In the genomic region with DNA sequence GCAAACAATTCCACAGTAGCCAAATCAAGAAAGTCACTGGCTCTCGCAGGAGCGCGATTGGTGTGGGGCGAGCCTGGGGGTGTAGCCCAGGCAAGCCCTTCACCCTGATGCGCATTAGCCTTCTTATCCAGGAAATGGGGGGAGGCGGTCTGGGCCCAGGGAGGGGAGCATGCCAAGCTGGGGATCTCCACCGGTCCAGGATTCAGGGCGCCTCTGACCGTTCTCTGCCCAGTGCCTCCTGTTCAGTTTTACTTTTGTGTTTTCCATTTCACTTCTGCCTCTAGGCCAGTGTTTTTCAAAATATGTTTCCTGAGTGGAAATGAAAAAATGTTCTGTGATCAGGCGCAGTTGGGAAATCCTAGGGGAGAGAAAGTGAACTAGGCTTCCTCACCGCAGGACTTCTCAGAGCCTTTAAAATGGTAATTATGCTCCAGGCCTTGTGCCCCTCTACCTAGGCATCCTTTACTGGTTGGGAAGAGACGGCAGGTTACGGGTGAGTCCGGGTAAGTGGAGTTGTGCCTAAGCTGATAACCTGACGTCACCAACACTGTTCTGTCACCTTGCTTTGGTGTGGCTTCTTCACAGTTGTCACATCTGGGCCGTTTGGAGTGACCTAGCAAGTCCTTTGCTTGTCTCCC, we compare ENCODE assay signal across 12 cellular contexts. TPM values are rescaled to one million over a fixed set of nuclear protein-coding genes. Genes with fewer than 3 reads are reported as not detected.
DNase-seq lines count a peak whose midpoint lies in the region; ATAC-seq, FAIRE-seq and TF ChIP-seq lines count a peak whose summit lies in the region.
"Had no signal": no experiment of that assay in that cellular context is flagged by ENCODE, and none has a peak within 500 bp of the region (broad histone marks: within the 10 kb centered on the region; RNA-seq: fewer than 3 reads in every experiment).

No MANE protein-coding gene starts in this region.

- H3K27me3 ChIP-seq in BLaER1 treated with 17β-estradiol and CSF1 and Interleukin-3, amounts not matched to agents 10 nM and 100 nM, result peaks cover 0 to 46% (median 0%) of the 10 kb centered on the region in 11 experiments; a peak in 4 of 22 replicates
- H3K27me3 ChIP-seq in endothelial cell of umbilical vein (ENCODE audit: control insufficient read depth in 2 of 2, insufficient read depth in 2 of 2, low read length in 2 of 2), result no peaks in the 10 kb centered on the region

- H3K9me3 ChIP-seq in BLaER1 treated with 17β-estradiol and CSF1 and Interleukin-3, amounts not matched to agents 10 nM and 100 nM (replicated peaks in 1 of 11), result no peaks in the 10 kb centered on the region
- H3K9me3 ChIP-seq in endothelial cell of umbilical vein (replicated peaks; ENCODE audit: control insufficient read depth, insufficient read depth, low read length), result no peaks in the 10 kb centered on the region

- peaks cover 61 to 94% (median 79%) of the 10 kb centered on the region in 10 experiments for H3K4me1 ChIP-seq in BLaER1 treated with 17β-estradiol and CSF1 and Interleukin-3, amounts not matched to agents 10 nM and 100 nM
- peaks cover 53% of the 10 kb centered on the region for H3K4me1 ChIP-seq in endothelial cell of umbilical vein (ENCODE audit: control insufficient read depth, extremely low read depth, insufficient read depth, low read length)

- peak overlapping the region in 6 of 11 experiments; percentile 2 to 48 (median 22); a peak in 10 of 22 replicates for H3K27ac ChIP-seq in BLaER1 treated with 17β-estradiol and CSF1 and Interleukin-3, amounts not matched to agents 10 nM and 100 nM
- H3K27ac ChIP-seq in endothelial cell of umbilical vein (ENCODE audit: insufficient read depth, low read depth, low read length), result peak overlapping the region; percentile 73

- in situ Hi-C loops in KBM-7 (cut with MboI; ENCODE audit: low pct_unique_long_range_greater_than_20kb, low sequenced_read_pairs), result no loop called here

- H3K27ac Mint-ChIP-seq in nephron, result peak overlapping the region; percentile 81 to 93 (median 91)

- peak; percentile 39 for DNase-seq in KBM-7
- DNase-seq in endothelial cell of umbilical vein (ENCODE audit: low read depth, low spot score), result peak; percentile 53
- DNase-seq in GM19240 (ENCODE audit: insufficient read length, low spot score), result no peak
- DNase-seq in C1 segment of cervical spinal cord (lab: John Stamatoyannopoulos, UW), result no peak
- DNase-seq: COR-L47, NCI-H2081 treated with DMSO at 0.1 percent for 48 hours had no signal

- ATAC-seq in GM18505 (IDR thresholded peaks at IDR 0.05; ENCODE audit: unreplicated experiment), result no peak
- no peak for ATAC-seq in GM18870 (IDR thresholded peaks at IDR 0.05; ENCODE audit: unreplicated experiment)

- peak; percentile 66 for FAIRE-seq in endothelial cell of umbilical vein (lab: Jason Lieb, UNC)
- FAIRE-seq: astrocyte, GM12891 had no signal

- H3K9ac ChIP-seq in BLaER1 treated with 17β-estradiol and CSF1 and Interleukin-3, amounts not matched to agents 10 nM and 100 nM, result peak overlapping the region in 10 of 11 experiments; percentile 0 to 53 (median 40); a peak in 15 of 22 replicates
- peak overlapping the region; percentile 52 for H3K9ac ChIP-seq in endothelial cell of umbilical vein (replicated peaks; ENCODE audit: extremely low read depth, insufficient read depth, low read length)

- no TSS peak for BruUV-seq in endothelial cell of umbilical vein (replicated peaks; lab: Mats Ljungman, UMichigan)

- no peak for TF ChIP-seq CTCF in endothelial cell of umbilical vein (IDR thresholded peaks at IDR 0.05; ENCODE audit: extremely low read depth in 1 of 2, insufficient read depth in 1 of 2, low read depth in 1 of 2, low read length in 2 of 2)
- no peak for TF ChIP-seq CTCF in nephron (IDR thresholded peaks at IDR 0.05; ENCODE audit: unreplicated experiment in 3 of 3)

- H3K27me3 Mint-ChIP-seq in nephron (ENCODE audit: low read depth), result peaks cover 3% of the 10 kb centered on the region

- H3K4me2 ChIP-seq in BLaER1 treated with 17β-estradiol and CSF1 and Interleukin-3, amounts not matched to agents 10 nM and 100 nM, result peak overlapping the region; percentile 80 to 96 (median 89)
- peak overlapping the region; percentile 7 for H3K4me2 ChIP-seq in endothelial cell of umbilical vein (ENCODE audit: insufficient read depth, low read length)

- no peaks in the 10 kb centered on the region for H3K9me3 Mint-ChIP-seq in nephron

- H4K20me1 ChIP-seq in BLaER1 treated with 17β-estradiol and CSF1 and Interleukin-3, amounts not matched to agents 10 nM and 100 nM, result peaks cover 45 to 100% (median 92%) of the 10 kb centered on the region in 11 experiments; a peak in 20 of 22 replicates
- H4K20me1 ChIP-seq in endothelial cell of umbilical vein (replicated peaks; ENCODE audit: control insufficient read depth, extremely low read depth, insufficient read depth, low read length), result no peaks in the 10 kb centered on the region

- H3K4me3 ChIP-seq in BLaER1 treated with 17β-estradiol and CSF1 and Interleukin-3, amounts not matched to agents 10 nM and 100 nM, result peak overlapping the region in 3 of 10 experiments; percentile 1 to 29 (median 8); a peak in 2 of 20 replicates
- H3K4me3 ChIP-seq in endothelial cell of umbilical vein (replicated peaks in 1 of 3; ENCODE audit: insufficient read depth in 1 of 3, low read depth in 1 of 3, low read length in 3 of 3), result no peak overlapping the region

- H3K9me1 ChIP-seq in endothelial cell of umbilical vein (replicated peaks; ENCODE audit: control insufficient read depth, extremely low read depth, insufficient read depth, low read length), result no peaks in the 10 kb centered on the region

- POLR2A ChIA-PET in endothelial cell of umbilical vein (lab: Charles Lee), result interaction anchor here (0.9 kb wide), 1 partner anchor 50 kb away, joined by 4 read pairs; no protein-coding TSS in a partner anchor

- TF ChIP-seq POLR2A in endothelial cell of umbilical vein (IDR thresholded peaks at IDR 0.05; ENCODE audit: low read depth, low read length) (no peak), GM18505 (IDR thresholded peaks at IDR 0.05; ENCODE audit: borderline replicate concordance, extremely low read depth, insufficient read depth, insufficient read length) (no peak)

- peak overlapping the region in 2 of 3 experiments; percentile 48 to 56 for H3K4me3 Mint-ChIP-seq in nephron

- H3K79me2 ChIP-seq in endothelial cell of umbilical vein (ENCODE audit: control insufficient read depth, insufficient read depth, low read length), result peaks cover 8% of the 10 kb centered on the region

- no peaks in the 10 kb centered on the region for H3K36me3 Mint-ChIP-seq in nephron (ENCODE audit: low read depth)

- dilution Hi-C loops in endothelial cell of umbilical vein (cut with MboI; ENCODE audit: extremely low pct_ligation_motif_present, low sequenced_read_pairs), result no loop called here

- CTCF ChIA-PET in endothelial cell of umbilical vein (lab: Charles Lee), result interaction anchor here (0.7 to 1.7 kb wide), 5 partner anchors 11 to 73 kb away, joined by 3 to 6 read pairs (median 5); no protein-coding TSS in a partner anchor

- no peak overlapping the region for H2AFZ ChIP-seq in endothelial cell of umbilical vein (ENCODE audit: low read depth, low read length)

- intact Hi-C loops in endothelial cell of umbilical vein (cut with micrococcal nuclease), result no loop called here

- H3K4me1 Mint-ChIP-seq in nephron, result peaks cover 71% of the 10 kb centered on the region

- H3K36me3 ChIP-seq in BLaER1 treated with 17β-estradiol and CSF1 and Interleukin-3, amounts not matched to agents 10 nM and 100 nM, result peaks cover 0 to 45% (median 13%) of the 10 kb centered on the region in 11 experiments; a peak in 9 of 22 replicates
- H3K36me3 ChIP-seq in endothelial cell of umbilical vein (ENCODE audit: control insufficient read depth in 2 of 2, extremely low read depth in 1 of 2, insufficient read depth in 2 of 2, low read length in 2 of 2), result no peaks in the 10 kb centered on the region

TF ChIP-seq in endothelial cell of umbilical vein, 7 proteins besides CTCF, POLR2A, EP300 and RAD21:
- no peak for TF ChIP-seq POLR2AphosphoS5 (IDR thresholded peaks at IDR 0.05; ENCODE audit: insufficient read depth, low read depth, low read length)
- no peak for TF ChIP-seq MYC (IDR thresholded peaks at IDR 0.05; ENCODE audit: low read depth, low read length)
- TF ChIP-seq JUN (IDR thresholded peaks at IDR 0.05; ENCODE audit: borderline replicate concordance, insufficient read depth, insufficient read length, low read depth), result no peak
- no peak for TF ChIP-seq GATA2 (IDR thresholded peaks at IDR 0.05; ENCODE audit: insufficient read depth, insufficient read length, low read depth, low read length)
- TF ChIP-seq FOS (IDR thresholded peaks at IDR 0.05; ENCODE audit: borderline replicate concordance, insufficient read depth, low read length), result no peak
- no peak for TF ChIP-seq EZH2 (IDR thresholded peaks at IDR 0.05; ENCODE audit: borderline replicate concordance, low read depth, low read length, severe bottlenecking)
- TF ChIP-seq, protein P1, sequence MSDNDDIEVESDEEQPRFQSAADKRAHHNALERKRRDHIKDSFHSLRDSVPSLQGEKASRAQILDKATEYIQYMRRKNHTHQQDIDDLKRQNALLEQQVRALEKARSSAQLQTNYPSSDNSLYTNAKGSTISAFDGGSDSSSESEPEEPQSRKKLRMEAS (IDR thresholded peaks at IDR 0.05; ENCODE audit: insufficient read depth, insufficient read length), result no peak
TF ChIP-seq in endothelial cell of umbilical vein: peak in this region for 0.

RNA-seq across cellular contexts. Expression of gene LRP5, which starts 18.4 kb away (rescaled TPM):
- total RNA-seq in endothelial cell of umbilical vein, result 44.3 and 51.8 TPM in 2 replicates
- polyA plus RNA-seq in endothelial cell of umbilical vein, result 35.1 and 40.0 TPM in 2 replicates
- polyA plus RNA-seq in endothelial cell of umbilical vein (2011; cell fraction: cytosol; rRNA removed), result 18.3 and 23.0 TPM in 2 replicates
- 31.9 and 36.6 TPM in 2 replicates for polyA plus RNA-seq in endothelial cell of umbilical vein (2011; cell fraction: nucleus; rRNA removed)
- 34.5 and 37.8 TPM in 2 replicates for polyA plus RNA-seq in endothelial cell of umbilical vein (2012)
- polyA minus RNA-seq in endothelial cell of umbilical vein, result 47.7 and 66.2 TPM in 2 replicates
- 27.9 TPM for polyA minus RNA-seq in endothelial cell of umbilical vein (2011; cell fraction: cytosol; rRNA and poly(A)+ RNA removed)
- polyA minus RNA-seq in endothelial cell of umbilical vein (2011; cell fraction: nucleus; rRNA and poly(A)+ RNA removed), result 26.7 and 48.6 TPM in 2 replicates

RNA-seq across cellular contexts. Expression of gene C11orf24, which starts 59.0 kb away (rescaled TPM):
- 26.4 and 28.4 TPM in 2 replicates for total RNA-seq in endothelial cell of umbilical vein
- polyA plus RNA-seq in endothelial cell of umbilical vein, result 34.1 and 40.4 TPM in 2 replicates
- polyA plus RNA-seq in endothelial cell of umbilical vein (2011; cell fraction: cytosol; rRNA removed), result 17.9 and 21.8 TPM in 2 replicates
- 10.6 and 11.3 TPM in 2 replicates for polyA plus RNA-seq in endothelial cell of umbilical vein (2011; cell fraction: nucleus; rRNA removed)
- polyA plus RNA-seq in endothelial cell of umbilical vein (2012), result 27.8 and 36.3 TPM in 2 replicates
- polyA minus RNA-seq in endothelial cell of umbilical vein, result 14.6 and 17.9 TPM in 2 replicates
- 38.0 TPM for polyA minus RNA-seq in endothelial cell of umbilical vein (2011; cell fraction: cytosol; rRNA and poly(A)+ RNA removed)
- polyA minus RNA-seq in endothelial cell of umbilical vein (2011; cell fraction: nucleus; rRNA and poly(A)+ RNA removed), result 5.2 and 6.5 TPM in 2 replicates

Comparison
In these comparisons a context has a peak if more than half of its experiments do, and no peak if none do; other contexts are left out.
1. DNase-seq: peak in KBM-7 (single experiment) and endothelial cell of umbilical vein (single experiment); none in GM19240 (single experiment) and C1 segment of cervical spinal cord (0 of 14).